ENCODE assay signal across 21 cellular contexts in genomic region chr17:79790805-79791353, GRCh38. TPM values are rescaled to one million over a fixed set of nuclear protein-coding genes. Genes with fewer than 3 reads are reported as not detected.
A peak's percentile ranks its signal among the peaks of the same experiment; 100 is the strongest.
DNase-seq lines count a peak whose midpoint lies in the region; ATAC-seq, FAIRE-seq and TF ChIP-seq lines count a peak whose summit lies in the region.
"Had no signal": no experiment of that assay in that cellular context is flagged by ENCODE, and none has a peak within 500 bp of the region (broad histone marks: within the 10 kb centered on the region; RNA-seq: fewer than 3 reads in every experiment).

No MANE protein-coding gene starts in this region.

- H3K36me3 ChIP-seq in CD8-positive, alpha-beta T cell (ENCODE audit: insufficient read depth, low read length) = no peaks in the 10 kb centered on the region
- H3K36me3 ChIP-seq in K562 (ENCODE audit: control insufficient read depth, insufficient read depth, low read length) (peaks cover 18% of the 10 kb centered on the region; the same call in 2 of the 3 replicates), vagina (no peaks in the 10 kb centered on the region)
- H3K36me3 ChIP-seq: thyroid gland had no signal

- no peak overlapping the region for H3K4me3 Mint-ChIP-seq in activated CD4-positive, alpha-beta T cell treated with anti-CD3 and anti-CD28 coated beads for 36 hours
- peak overlapping the region; percentile 45 for H3K4me3 Mint-ChIP-seq in CD8-positive, alpha-beta T cell
- H3K4me3 Mint-ChIP-seq in naive thymus-derived CD8-positive, alpha-beta T cell = peak overlapping the region in 9 of 10 donors; percentile 15 to 57 (median 41)

- H3K27ac Mint-ChIP-seq in activated CD4-positive, alpha-beta T cell treated with anti-CD3 and anti-CD28 coated beads for 36 hours = no peak overlapping the region
- no peak overlapping the region for H3K27ac Mint-ChIP-seq in CD8-positive, alpha-beta T cell
- peak overlapping the region in 2 of 10 donors; percentile 18 to 49 for H3K27ac Mint-ChIP-seq in naive thymus-derived CD8-positive, alpha-beta T cell

- H4K20me1 ChIP-seq in K562 (replicated peaks; ENCODE audit: control insufficient read depth, insufficient read depth, low read length) = no peaks in the 10 kb centered on the region

- in situ Hi-C loops in K562 (cut with MboI) = loop anchor here (5.0 kb wide), 1 partner anchor 44 kb away; no protein-coding TSS in a partner anchor

- peak overlapping the region; percentile 27 for H3K4me3 ChIP-seq in CD8-positive, alpha-beta T cell (ENCODE audit: low read depth, low read length)
- no peak overlapping the region for H3K4me3 ChIP-seq in K562
- no peak overlapping the region for H3K4me3 ChIP-seq in vagina
- H3K4me3 ChIP-seq: GM23248, thyroid gland had no signal

- no peak overlapping the region for H2AFZ ChIP-seq in K562 (ENCODE audit: low read depth, low read length)

- no peaks in the 10 kb centered on the region for H3K9me3 Mint-ChIP-seq in activated CD4-positive, alpha-beta T cell treated with anti-CD3 and anti-CD28 coated beads for 36 hours (ENCODE audit: low read depth)
- H3K9me3 Mint-ChIP-seq in CD8-positive, alpha-beta T cell = no peaks in the 10 kb centered on the region
- no peaks in the 10 kb centered on the region for H3K9me3 Mint-ChIP-seq in naive thymus-derived CD8-positive, alpha-beta T cell

- no peak overlapping the region for H3K9ac ChIP-seq in K562 (ENCODE audit: insufficient read depth in 1 of 2, low read depth in 2 of 2, low read length in 2 of 2)
- H3K9ac ChIP-seq: BLaER1, GM23248 had no signal

- ATAC-seq in activated CD4-positive, alpha-beta T cell treated with anti-CD3 and anti-CD28 coated beads for 36 hours = peak; percentile 11
- ATAC-seq in CD8-positive, alpha-beta T cell = peak; percentile 60
- no peak for ATAC-seq in K562
- ATAC-seq in naive thymus-derived CD8-positive, alpha-beta T cell = peak; percentile 52 to 74
- ATAC-seq in GM18502 (IDR thresholded peaks at IDR 0.05; ENCODE audit: poor library complexity, unreplicated experiment) = no peak

- no peak for TF ChIP-seq RAD21 in K562 (CRISPR knock-in tag; conservative IDR thresholded peaks at IDR 0.05 in 1 of 2, IDR thresholded peaks at IDR 0.05 in 1 of 2)

- POLR2A ChIA-PET in activated CD4-positive, alpha-beta T cell treated with anti-CD3 and anti-CD28 coated beads for 36 hours (lab: Charles Lee) = no interaction called here
- POLR2A ChIA-PET in CD8-positive, alpha-beta T cell (lab: Charles Lee) = no interaction called here
- POLR2A ChIA-PET in K562 (lab: Yijun Ruan, JAX) = interaction anchor here (0.7 to 1.8 kb wide), 2 partner anchors 46 to 154 kb away, joined by 3 to 10 read pairs; no protein-coding TSS in a partner anchor
- POLR2A ChIA-PET in naive thymus-derived CD8-positive, alpha-beta T cell (lab: Charles Lee) = interaction anchor here (0.7 to 1.8 kb wide), 2 partner anchors 12 to 49 kb away, joined by 3 to 5 read pairs; partner anchors contain the start of gene CBX4

- H3K9me1 ChIP-seq in K562 (ENCODE audit: control insufficient read depth, insufficient read depth, low read length) = no peaks in the 10 kb centered on the region

- H3K27me3 ChIP-seq in CD8-positive, alpha-beta T cell (ENCODE audit: insufficient read depth, low read length) = peaks cover 39% of the 10 kb centered on the region
- no peaks in the 10 kb centered on the region for H3K27me3 ChIP-seq in K562 (ENCODE audit: control insufficient read depth in 2 of 2, insufficient read depth in 2 of 2, low read length in 2 of 2)
- peaks cover 28% of the 10 kb centered on the region for H3K27me3 ChIP-seq in vagina

- no peaks in the 10 kb centered on the region for H3K9me3 ChIP-seq in CD8-positive, alpha-beta T cell (ENCODE audit: low read length)
- H3K9me3 ChIP-seq in K562 (replicated peaks; ENCODE audit: control insufficient read depth, insufficient read depth, low read depth, low read length) = no peaks in the 10 kb centered on the region
- H3K9me3 ChIP-seq in vagina = no peaks in the 10 kb centered on the region
- H3K9me3 ChIP-seq: BLaER1, esophagus muscularis mucosa, Peyer's patch, thyroid gland had no signal

- H3K4me2 ChIP-seq in K562 (ENCODE audit: insufficient read depth, low read length) = no peak overlapping the region

- no TSS peak for BruUV-seq in K562 (replicated peaks; lab: Mats Ljungman, UMichigan)

- CTCF ChIA-PET in activated CD4-positive, alpha-beta T cell treated with anti-CD3 and anti-CD28 coated beads for 36 hours (lab: Charles Lee) = no interaction called here
- CTCF ChIA-PET in CD8-positive, alpha-beta T cell (lab: Charles Lee) = interaction anchor here (1.4 to 2.8 kb wide), 6 partner anchors 10 to 201 kb away, joined by 3 to 13 read pairs (median 8); no protein-coding TSS in a partner anchor
- CTCF ChIA-PET in K562 (lab: Yijun Ruan, JAX; ENCODE audit: low intra/inter-chr PET ratio) = interaction anchor here (1.0 to 2.3 kb wide), 4 partner anchors 43 to 179 kb away, joined by 3 to 18 read pairs (median 12); no protein-coding TSS in a partner anchor

- H3K79me2 ChIP-seq in K562 (ENCODE audit: control insufficient read depth, insufficient read depth, low read length) = peaks cover 10% of the 10 kb centered on the region; the same call in 2 of the 3 replicates

- H3K4me1 Mint-ChIP-seq in activated CD4-positive, alpha-beta T cell treated with anti-CD3 and anti-CD28 coated beads for 36 hours = peaks cover 7% of the 10 kb centered on the region
- peaks cover 14% of the 10 kb centered on the region for H3K4me1 Mint-ChIP-seq in CD8-positive, alpha-beta T cell (ENCODE audit: low read depth)
- peaks cover 3 to 26% (median 19%) of the 10 kb centered on the region in 4 donors for H3K4me1 Mint-ChIP-seq in naive thymus-derived CD8-positive, alpha-beta T cell

- TF ChIP-seq POLR2A in K562 (conservative IDR thresholded peaks at IDR 0.05) = no peak
- TF ChIP-seq POLR2A in vagina (IDR thresholded peaks at IDR 0.05) = no peak

- intact Hi-C loops in activated CD4-positive, alpha-beta T cell treated with anti-CD3 and anti-CD28 coated beads for 36 hours (cut with DNase I, micrococcal nuclease) = loop anchor here (1.0 to 5.0 kb wide), 5 partner anchors 44 to 200 kb away; no protein-coding TSS in a partner anchor
- intact Hi-C loops in CD8-positive, alpha-beta T cell (cut with DNase I, micrococcal nuclease) = loop anchor here (1.0 to 10.0 kb wide), 3 partner anchors 45 to 946 kb away; partner anchors contain the start of gene USP36 (in 1 of the 2)
- intact Hi-C loops in K562 (cut with micrococcal nuclease) (loop anchor here (1.0 kb wide), 1 partner anchor 125 kb away; no protein-coding TSS in a partner anchor), vagina (cut with DNase I) (loop anchor here (10.0 kb wide), 1 partner anchor 204 kb away; no protein-coding TSS in a partner anchor)

- TF ChIP-seq EP300 in K562 (IDR thresholded peaks at IDR 0.05; ENCODE audit: low read length) = no peak

- 90% methylated on average over 12 of the region's 38 CpGs for WGBS in K562 (ENCODE audit: insufficient coverage, low coverage, missing lambda C conversion rate)

- no peaks in the 10 kb centered on the region for H3K36me3 Mint-ChIP-seq in activated CD4-positive, alpha-beta T cell treated with anti-CD3 and anti-CD28 coated beads for 36 hours (ENCODE audit: low read depth)
- peaks cover 4% of the 10 kb centered on the region for H3K36me3 Mint-ChIP-seq in CD8-positive, alpha-beta T cell
- H3K36me3 Mint-ChIP-seq in naive thymus-derived CD8-positive, alpha-beta T cell = peaks cover 0 to 7% (median 0%) of the 10 kb centered on the region in 3 donors

- FAIRE-seq in K562 (lab: Jason Lieb, UNC) = no peak
- FAIRE-seq: GM12892 had no signal

- TF ChIP-seq CTCF in CD8-positive, alpha-beta T cell (IDR thresholded peaks at IDR 0.05) = no peak
- TF ChIP-seq CTCF in K562 (IDR thresholded peaks at IDR 0.05 in 2 of 3, conservative IDR thresholded peaks at IDR 0.05 in 1 of 3; ENCODE audit: insufficient read depth in 2 of 3, low read depth in 1 of 3, low read length in 3 of 3) (no peak), vagina (IDR thresholded peaks at IDR 0.05) (no peak)

- peaks cover 29% of the 10 kb centered on the region for H3K4me1 ChIP-seq in CD8-positive, alpha-beta T cell (ENCODE audit: insufficient read depth, low read length)
- peaks cover 5 to 50% of the 10 kb centered on the region in 2 experiments for H3K4me1 ChIP-seq in K562 (replicated peaks in 1 of 2; ENCODE audit: control insufficient read depth in 2 of 2, insufficient read depth in 2 of 2, low read length in 2 of 2)
- H3K4me1 ChIP-seq in vagina = peaks cover 43% of the 10 kb centered on the region

- peak; percentile 25 for DNase-seq in activated CD4-positive, alpha-beta T cell treated with anti-CD3 and anti-CD28 coated beads for 36 hours
- DNase-seq in activated CD4-positive, alpha-beta T cell treated with anti-CD3 and anti-CD28 coated beads for 48 hours = no peak
- no peak for DNase-seq in CD8-positive, alpha-beta T cell
- DNase-seq in K562 (ENCODE audit: extremely low read depth in 1 of 4, low spot score in 3 of 4) (no peak), NCI-H187 (lab: John Stamatoyannopoulos, UW) (no peak), vagina (ENCODE audit: extremely low spot score in 2 of 2) (no peak)
- peak in 2 of 10 donors; percentile 41 to 43 for DNase-seq in naive thymus-derived CD8-positive, alpha-beta T cell
- DNase-seq: activated CD4-positive, alpha-beta T cell treated with anti-CD3 and anti-CD28 coated beads, Interleukin-2, amount 50 U/mL, for 4 hours; central memory CD4-positive, alpha-beta T cell; effector CD4-positive, alpha-beta T cell; GF-D8; GM23248; NCI-H146; NCI-H226 had no signal

- peaks cover 46% of the 10 kb centered on the region for H3K27me3 Mint-ChIP-seq in activated CD4-positive, alpha-beta T cell treated with anti-CD3 and anti-CD28 coated beads for 36 hours
- peaks cover 44% of the 10 kb centered on the region for H3K27me3 Mint-ChIP-seq in CD8-positive, alpha-beta T cell (ENCODE audit: low read depth)
- peaks cover 18 to 58% (median 32%) of the 10 kb centered on the region in 5 donors for H3K27me3 Mint-ChIP-seq in naive thymus-derived CD8-positive, alpha-beta T cell

- H3K27ac ChIP-seq in CD8-positive, alpha-beta T cell (ENCODE audit: low read depth, low read length) = no peak overlapping the region
- H3K27ac ChIP-seq in K562 (ENCODE audit: extremely low read depth, low read depth, low read length) (no peak overlapping the region), vagina (no peak overlapping the region)
- H3K27ac ChIP-seq: 22Rv1, BLaER1, esophagus muscularis mucosa, GM23248, Peyer's patch, thyroid gland had no signal

RNA-seq across cellular contexts. Expression of gene CBX8, which starts 6.0 kb away (rescaled TPM):
- 1 to 10 TPM; 4.7 to 6.0 TPM for total RNA-seq in activated CD4-positive, alpha-beta T cell treated with anti-CD3 and anti-CD28 coated beads for 36 hours
- total RNA-seq in CD8-positive, alpha-beta T cell = 1 to 10 TPM; 3.7 to 4.0 TPM
- 2.1 and 2.7 TPM in 2 replicates for total RNA-seq in K562 (2011; cell fraction: chromatin; rRNA removed; ENCODE audit: low replicate concordance)
- total RNA-seq in K562 (2011; cell fraction: nucleolus; rRNA removed) = 2.3 and 2.9 TPM in 2 replicates
- total RNA-seq in K562 (2011; cell fraction: nucleoplasm; rRNA removed) = 2.0 and 2.7 TPM in 2 replicates
- 4.9 and 7.1 TPM in 2 replicates for total RNA-seq in K562 (2014; rRNA removed)
- total RNA-seq in K562 (2014; rRNA removed; fragmentation: Illumina TruSeq; extraction: Trizol) = 1.8 and 1.9 TPM in 2 replicates
- total RNA-seq in K562 (2015; rRNA removed; fragmentation: Illumina TruSeq; extraction: Trizol) = 6.6 and 6.7 TPM in 2 replicates
- 11.9 and 12.0 TPM in 2 replicates for total RNA-seq in K562 (2021)
- 0.52 and 0.72 TPM in 2 replicates for polyA plus RNA-seq in K562 (2011; rRNA removed)
- 0.80 and 1.1 TPM in 2 replicates for polyA plus RNA-seq in K562 (2011; cell fraction: cytosol; rRNA removed)
- polyA plus RNA-seq in K562 (2011; cell fraction: nucleus; rRNA removed) = 2.4 and 2.6 TPM in 2 replicates
- polyA plus RNA-seq in K562 (2012) = 5.7 and 8.8 TPM in 2 replicates
- 2.6 and 3.4 TPM in 2 replicates for polyA plus RNA-seq in K562 (2014; fragmentation: Illumina TruSeq; extraction: Trizol)
- polyA plus RNA-seq in K562 (2014; fragmentation: Nextera tagmentation; extraction: Ambion mirVana) = under 1 TPM; 0.08 to 0.21 TPM
- polyA plus RNA-seq in K562 (2014; rRNA removed) = 4.7 and 6.7 TPM in 2 replicates
- polyA minus RNA-seq in K562 (2011; rRNA and poly(A)+ RNA removed) = 0.45 and 0.56 TPM in 2 replicates
- 0.86 and 2.7 TPM in 2 replicates for polyA minus RNA-seq in K562 (2011; cell fraction: cytosol; rRNA and poly(A)+ RNA removed)
- polyA minus RNA-seq in K562 (2011; cell fraction: nucleus; rRNA and poly(A)+ RNA removed) = 0.67 and 2.1 TPM in 2 replicates
- total RNA-seq in naive thymus-derived CD8-positive, alpha-beta T cell = 1 to 10 TPM; 2.0 to 2.4 TPM
- 1 to 10 TPM in 1 of 3 donors, under 1 TPM in 2; 0.13 to 1.4 (median 0.77) TPM for polyA plus RNA-seq in naive thymus-derived CD8-positive, alpha-beta T cell
- 0.98 TPM for total RNA-seq in vagina

RNA-seq across cellular contexts. Expression of gene CBX2, which starts 12.9 kb away (rescaled TPM):
- 1 to 10 TPM; 4.2 to 4.3 TPM for total RNA-seq in activated CD4-positive, alpha-beta T cell treated with anti-CD3 and anti-CD28 coated beads for 36 hours
- under 1 TPM; 0.14 to 0.56 TPM for total RNA-seq in CD8-positive, alpha-beta T cell
- 20.1 and 55.7 TPM in 2 replicates for total RNA-seq in K562 (2011; cell fraction: chromatin; rRNA removed; ENCODE audit: low replicate concordance)
- total RNA-seq in K562 (2011; cell fraction: nucleolus; rRNA removed) = 37.1 and 52.4 TPM in 2 replicates
- 27.8 and 34.1 TPM in 2 replicates for total RNA-seq in K562 (2011; cell fraction: nucleoplasm; rRNA removed)
- total RNA-seq in K562 (2014; rRNA removed) (18.2 and 23.6 TPM in 2 replicates), K562 (2014; rRNA removed; fragmentation: Illumina TruSeq; extraction: Trizol) (6.9 and 8.4 TPM in 2 replicates), K562 (2015; rRNA removed; fragmentation: Illumina TruSeq; extraction: Trizol) (16.5 and 18.1 TPM in 2 replicates), K562 (2021) (26.9 and 28.5 TPM in 2 replicates), vagina (5.6 TPM)
- polyA plus RNA-seq in K562 (2011; rRNA removed) (13.9 and 18.3 TPM in 2 replicates), K562 (2014; fragmentation: Illumina TruSeq; extraction: Trizol) (13.9 and 16.9 TPM in 2 replicates), K562 (2014; fragmentation: Nextera tagmentation; extraction: Ambion mirVana) (1 to 10 TPM in 1 of 2 experiments, under 1 TPM in 1; 0.66 to 1.0 TPM), K562 (2014; rRNA removed) (17.4 and 18.4 TPM in 2 replicates)
- 17.2 and 30.0 TPM in 2 replicates for polyA plus RNA-seq in K562 (2011; cell fraction: cytosol; rRNA removed)
- 35.0 and 55.5 TPM in 2 replicates for polyA plus RNA-seq in K562 (2011; cell fraction: nucleus; rRNA removed)
- 13.0 and 18.6 TPM in 2 replicates for polyA plus RNA-seq in K562 (2012)
- polyA minus RNA-seq in K562 (2011; rRNA and poly(A)+ RNA removed) = 10.0 and 14.9 TPM in 2 replicates
- 20.6 and 24.0 TPM in 2 replicates for polyA minus RNA-seq in K562 (2011; cell fraction: cytosol; rRNA and poly(A)+ RNA removed)
- 18.0 and 19.1 TPM in 2 replicates for polyA minus RNA-seq in K562 (2011; cell fraction: nucleus; rRNA and poly(A)+ RNA removed)
- total RNA-seq in naive thymus-derived CD8-positive, alpha-beta T cell = 1 to 10 TPM; 1.2 to 1.6 TPM
- under 1 TPM; 0.16 to 0.60 (median 0.46) TPM for polyA plus RNA-seq in naive thymus-derived CD8-positive, alpha-beta T cell

RNA-seq across cellular contexts. Expression of gene CBX4, which starts 48.4 kb away (rescaled TPM):
- 10 to 100 TPM; 14.9 to 18.5 TPM for total RNA-seq in activated CD4-positive, alpha-beta T cell treated with anti-CD3 and anti-CD28 coated beads for 36 hours
- 100 to 1,000 TPM; 263 to 268 TPM for total RNA-seq in CD8-positive, alpha-beta T cell
- 13.6 and 28.0 TPM in 2 replicates for total RNA-seq in K562 (2011; cell fraction: chromatin; rRNA removed; ENCODE audit: low replicate concordance)
- 26.3 and 29.6 TPM in 2 replicates for total RNA-seq in K562 (2011; cell fraction: nucleolus; rRNA removed)
- 11.0 and 15.7 TPM in 2 replicates for total RNA-seq in K562 (2011; cell fraction: nucleoplasm; rRNA removed)
- total RNA-seq in K562 (2014; rRNA removed) (42.3 and 42.4 TPM in 2 replicates), K562 (2014; rRNA removed; fragmentation: Illumina TruSeq; extraction: Trizol) (4.4 and 4.7 TPM in 2 replicates), K562 (2015; rRNA removed; fragmentation: Illumina TruSeq; extraction: Trizol) (13.5 and 14.7 TPM in 2 replicates), K562 (2021) (48.5 and 50.5 TPM in 2 replicates), vagina (13.0 TPM)
- polyA plus RNA-seq in K562 (2011; rRNA removed) (7.8 and 13.5 TPM in 2 replicates), K562 (2014; fragmentation: Illumina TruSeq; extraction: Trizol) (10.0 and 16.4 TPM in 2 replicates), K562 (2014; fragmentation: Nextera tagmentation; extraction: Ambion mirVana) (1 to 10 TPM in 1 of 2 experiments, under 1 TPM in 1; 0.98 to 1.1 TPM), K562 (2014; rRNA removed) (34.8 and 40.7 TPM in 2 replicates)
- 12.6 and 29.1 TPM in 2 replicates for polyA plus RNA-seq in K562 (2011; cell fraction: cytosol; rRNA removed)
- polyA plus RNA-seq in K562 (2011; cell fraction: nucleus; rRNA removed) = 23.9 and 38.8 TPM in 2 replicates
- 22.9 and 60.2 TPM in 2 replicates for polyA plus RNA-seq in K562 (2012)
- 7.2 and 7.6 TPM in 2 replicates for polyA minus RNA-seq in K562 (2011; rRNA and poly(A)+ RNA removed)
- 18.7 and 24.1 TPM in 2 replicates for polyA minus RNA-seq in K562 (2011; cell fraction: cytosol; rRNA and poly(A)+ RNA removed)
- polyA minus RNA-seq in K562 (2011; cell fraction: nucleus; rRNA and poly(A)+ RNA removed) = 12.4 and 16.4 TPM in 2 replicates
- total RNA-seq in naive thymus-derived CD8-positive, alpha-beta T cell = 10 to 100 TPM; 78.6 to 80.7 TPM
- polyA plus RNA-seq in naive thymus-derived CD8-positive, alpha-beta T cell = 10 to 100 TPM in 1 of 3 donors, 1 to 10 TPM in 2; 4.3 to 16.0 (median 9.3) TPM

Comparison
In these comparisons a context has a peak if more than half of its experiments do, and no peak if none do; other contexts are left out.
1. ATAC-seq: peak in activated CD4-positive, alpha-beta T cell treated with anti-CD3 and anti-CD28 coated beads for 36 hours (single experiment), CD8-positive, alpha-beta T cell (single experiment) and naive thymus-derived CD8-positive, alpha-beta T cell (2 of 2); none in K562 (single experiment) and GM18502 (single experiment).
2. POLR2A ChIA-PET loops: an anchor here in K562 (0.7 to 1.8 kb wide) and naive thymus-derived CD8-positive, alpha-beta T cell (0.7 to 1.8 kb wide); none called in activated CD4-positive, alpha-beta T cell treated with anti-CD3 and anti-CD28 coated beads for 36 hours and CD8-positive, alpha-beta T cell.